ENCODE assay signal across 11 cellular contexts in genomic region chr7:47329320-47329926, GRCh38.
DNase-seq lines count a peak whose midpoint lies in the region; ATAC-seq, FAIRE-seq and TF ChIP-seq lines count a peak whose summit lies in the region.
"Had no signal": no experiment of that assay in that cellular context is flagged by ENCODE, and none has a peak within 500 bp of the region (broad histone marks: within the 10 kb centered on the region; RNA-seq: fewer than 3 reads in every experiment).

No MANE protein-coding gene starts in this region.

- TF ChIP-seq CTCF in brain microvascular endothelial cell (IDR thresholded peaks at IDR 0.05; ENCODE audit: low read depth, low read length, missing control alignments) = no peak
- TF ChIP-seq CTCF in kidney (IDR thresholded peaks at IDR 0.05; ENCODE audit: borderline replicate concordance, extremely low read depth, insufficient read depth) = no peak
- TF ChIP-seq CTCF in psoas muscle (IDR thresholded peaks at IDR 0.05) = no peak

- H3K4me2 ChIP-seq in BLaER1 = peak overlapping the region; percentile 78

- intact Hi-C loops in kidney (cut with DNase I) = no loop called here
- intact Hi-C loops in psoas muscle (cut with DNase I) = no loop called here

- no peaks in the 10 kb centered on the region for H3K9me3 ChIP-seq in BLaER1
- no peaks in the 10 kb centered on the region for H3K9me3 ChIP-seq in kidney (ENCODE audit: control insufficient read depth in 1 of 2, low read length in 2 of 2)
- no peaks in the 10 kb centered on the region for H3K9me3 ChIP-seq in psoas muscle

- H4K20me1 ChIP-seq in BLaER1 = no peaks in the 10 kb centered on the region; the same call in 1 of the 2 replicates

- no peak overlapping the region for H3K9ac ChIP-seq in BLaER1
- H3K9ac ChIP-seq in kidney (ENCODE audit: low read length in 2 of 2) = no peak overlapping the region

- ATAC-seq in psoas muscle = no peak

- no peaks in the 10 kb centered on the region for H3K27me3 ChIP-seq in BLaER1
- H3K27me3 ChIP-seq in brain microvascular endothelial cell (replicated peaks) = no peaks in the 10 kb centered on the region
- H3K27me3 ChIP-seq in psoas muscle (ENCODE audit: insufficient read depth in 3 of 3, low read length in 2 of 3) = no peaks in the 10 kb centered on the region

- no peak overlapping the region for H3K4me3 ChIP-seq in BLaER1
- H3K4me3 ChIP-seq in brain microvascular endothelial cell (ENCODE audit: low read depth, low read length) = no peak overlapping the region
- peak overlapping the region in 1 of 2 donors; percentile 5 for H3K4me3 ChIP-seq in kidney (ENCODE audit: low read length in 2 of 2)
- no peak overlapping the region for H3K4me3 ChIP-seq in psoas muscle

- in situ Hi-C loops in brain microvascular endothelial cell (cut with HindIII; ENCODE audit: low pct_ligation_motif_present, low sequenced_read_pairs) = no loop called here

- DNase-seq in brain microvascular endothelial cell (peak; percentile 43), kidney (peak; percentile 80), psoas muscle (no peak), NCI-H1436 (lab: John Stamatoyannopoulos, UW) (no peak), nucleus accumbens (lab: John Stamatoyannopoulos, UW) (no peak), NCI-H446 treated with DMSO at 0.1 percent for 48 hours (lab: John Stamatoyannopoulos, UW) (no peak)
- DNase-seq in stimulated activated CD4-positive, alpha-beta T cell treated with anti-CD3 and anti-CD28 coated beads, Interleukin-15, amount 100 ng/mL, for 24 hours = no peak
- DNase-seq: erythroblast, NCI-H1436 treated with DMSO at 0.1 percent for 48 hours, OCI-M1 had no signal

- WGBS in psoas muscle, 3 donors = 70 to 81% (median 77%) methylated on average over 19 of the region's 19 CpGs

- H3K27ac ChIP-seq in BLaER1 (peak overlapping the region; percentile 44), brain microvascular endothelial cell (peak overlapping the region; percentile 6), kidney (ENCODE audit: low read depth in 2 of 2, low read length in 2 of 2) (peak overlapping the region; percentile 72 to 88), psoas muscle (peak overlapping the region; percentile 61)

- no peak for FAIRE-seq in kidney (lab: Jason Lieb, UNC)

- H3K4me1 ChIP-seq in BLaER1 (peaks cover 23% of the 10 kb centered on the region), kidney (ENCODE audit: control insufficient read depth in 1 of 2, insufficient read depth in 1 of 2, low read depth in 1 of 2, low read length in 2 of 2) (peaks cover 35 to 47% of the 10 kb centered on the region in 2 donors), psoas muscle (peaks cover 44% of the 10 kb centered on the region)

- H3K36me3 ChIP-seq in BLaER1 = peaks cover 9% of the 10 kb centered on the region
- H3K36me3 ChIP-seq in brain microvascular endothelial cell (replicated peaks) = no peaks in the 10 kb centered on the region
- H3K36me3 ChIP-seq in kidney (ENCODE audit: control insufficient read depth in 1 of 2, insufficient read depth in 2 of 2, low read length in 2 of 2) = peaks cover 0 to 10% of the 10 kb centered on the region in 2 donors
- H3K36me3 ChIP-seq in psoas muscle (ENCODE audit: insufficient read depth in 1 of 2, low read depth in 1 of 2) = peaks cover 0 to 8% of the 10 kb centered on the region in 2 donors

Comparison
In these comparisons a context has a peak if more than half of its experiments do, and no peak if none do; other contexts are left out.
1. H3K27ac ChIP-seq: peak in every context shown above with its lines; median percentile 80 in kidney; 61 in psoas muscle; 44 in BLaER1; 6 in brain microvascular endothelial cell.
2. DNase-seq: peak in brain microvascular endothelial cell (single experiment) and kidney (single experiment); none in psoas muscle (0 of 2), stimulated activated CD4-positive, alpha-beta T cell treated with anti-CD3 and anti-CD28 coated beads, Interleukin-15, amount 100 ng/mL, for 24 hours (single experiment), NCI-H1436 (single experiment), nucleus accumbens (0 of 56) and NCI-H446 treated with DMSO at 0.1 percent for 48 hours (single experiment).